In the genomic region with DNA sequence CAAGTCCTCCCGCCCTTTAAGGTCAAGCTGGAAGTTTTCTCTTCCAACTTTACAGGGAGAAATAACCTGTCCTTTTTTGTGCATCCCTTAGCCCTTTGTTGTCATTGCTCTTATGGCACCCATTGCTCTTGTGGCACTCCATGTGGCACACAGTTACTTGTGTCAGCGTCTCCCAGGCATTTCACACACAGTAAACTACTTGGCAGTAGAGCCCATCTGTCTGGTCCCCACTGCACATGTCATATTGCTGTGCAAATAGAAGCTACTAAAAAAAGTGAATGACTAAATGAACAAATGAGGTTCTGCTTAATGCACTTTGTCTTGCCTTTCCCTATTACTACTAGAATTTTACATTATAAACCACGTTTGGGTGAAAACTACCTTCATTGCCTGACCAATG, we compare ENCODE assay signal across 16 cellular contexts.
DNase-seq lines count a peak whose midpoint lies in the region; ATAC-seq, FAIRE-seq and TF ChIP-seq lines count a peak whose summit lies in the region.
"Had no signal": no experiment of that assay in that cellular context is flagged by ENCODE, and none has a peak within 500 bp of the region (broad histone marks: within the 10 kb centered on the region; RNA-seq: fewer than 3 reads in every experiment).

No MANE protein-coding gene starts in this region.

- 0 out of 2 replicates have a peak, but pooled peaks cover 4% of the 10 kb centered on the region for H3F3A ChIP-seq in GM23248 (ENCODE audit: insufficient read depth)

- TF ChIP-seq CTCF in HepG2 (CRISPR knock-in tag; IDR thresholded peaks at IDR 0.05) (no peak), right lobe of liver (IDR thresholded peaks at IDR 0.05) (no peak)

- H3K9me2 ChIP-seq in GM23248 (ENCODE audit: insufficient read depth), result no peaks in the 10 kb centered on the region
- H3K9me2 ChIP-seq: SK-N-SH had no signal

- in situ Hi-C loops in HepG2 (cut with HindIII; ENCODE audit: extremely low pct_ligation_motif_present, low pct_unique_long_range_greater_than_20kb), result no loop called here
- in situ Hi-C loops in GM23248 (cut with MboI), result no loop called here

- peaks cover 21% of the 10 kb centered on the region for H3K4me1 ChIP-seq in HepG2 (ENCODE audit: insufficient read depth, low read length)
- no peaks in the 10 kb centered on the region for H3K4me1 ChIP-seq in right lobe of liver
- no peaks in the 10 kb centered on the region for H3K4me1 ChIP-seq in GM23248 (ENCODE audit: insufficient read depth)

- peak; percentile 52 for ATAC-seq in HepG2
- no peak for ATAC-seq in right lobe of liver
- no peak for ATAC-seq in stimulated activated naive B cell treated with anti-CD40 and anti-IgM and Interleukin-4, amounts not matched to agents 10 μg/mL and 1 μg/mL and 100 μg/mL, for 72 hours (replicated peaks)
- no peak for ATAC-seq in HG03097 (IDR thresholded peaks at IDR 0.05; ENCODE audit: low FRiP score, unreplicated experiment)
- ATAC-seq: Panc1, Right ventricle myocardium inferior had no signal

- peaks cover under 1 to 2% of the 10 kb centered on the region in 2 donors for H3K4me1 Mint-ChIP-seq in stimulated activated naive B cell treated with anti-CD40 and anti-IgM and Interleukin-4, amounts not matched to agents 10 μg/mL and 1 μg/mL and 100 μg/mL, for 72 hours
- H3K4me1 Mint-ChIP-seq: CD14-positive monocyte had no signal

- H3K79me2 ChIP-seq in HepG2 (ENCODE audit: insufficient read depth, low read length) (no peaks in the 10 kb centered on the region), GM23248 (ENCODE audit: insufficient read depth) (no peaks in the 10 kb centered on the region)

- 74% methylated on average over 3 of the region's 3 CpGs for WGBS in HepG2 (ENCODE audit: low lambda C conversion rate)
- 71% methylated on average over 3 of the region's 3 CpGs for WGBS in right lobe of liver (ENCODE audit: insufficient coverage, low coverage, low lambda C conversion rate, missing lambda C conversion rate)
- WGBS in GM23248 (ENCODE audit: low coverage in 1 of 2, low lambda C conversion rate in 2 of 2, missing lambda C conversion rate in 2 of 2), 2 experiments, result 92% methylated on average over 3 of the region's 3 CpGs

- H3K27me3 ChIP-seq in HepG2 (ENCODE audit: control insufficient read depth in 1 of 2, insufficient read depth in 2 of 2, low read length in 2 of 2) (no peaks in the 10 kb centered on the region), right lobe of liver (no peaks in the 10 kb centered on the region), GM23248 (replicated peaks; ENCODE audit: insufficient read depth) (no peaks in the 10 kb centered on the region)

- peak overlapping the region; percentile 7 for H3K27ac ChIP-seq in HepG2 (ENCODE audit: extremely low read length, insufficient read depth, low read length)
- no peak overlapping the region for H3K27ac ChIP-seq in right lobe of liver
- no peak overlapping the region for H3K27ac ChIP-seq in GM23248

- TF ChIP-seq POLR2A in HepG2 (IDR thresholded peaks at IDR 0.05; ENCODE audit: insufficient read depth in 1 of 2, low read depth in 2 of 2, low read length in 2 of 2), result no peak
- TF ChIP-seq POLR2A in right lobe of liver (IDR thresholded peaks at IDR 0.05), result no peak

- TF ChIP-seq EP300 in HepG2 (IDR thresholded peaks at IDR 0.05; ENCODE audit: low read depth in 2 of 2, low read length in 2 of 2), result no peak
- TF ChIP-seq EP300 in HepG2 (CRISPR knock-in tag; IDR thresholded peaks at IDR 0.05; ENCODE audit: borderline replicate concordance), result no peak

- no peak for TF ChIP-seq RAD21 in HepG2 (CRISPR knock-in tag; IDR thresholded peaks at IDR 0.05)

- no peaks in the 10 kb centered on the region for H3K27me3 Mint-ChIP-seq in stimulated activated naive B cell treated with anti-CD40 and anti-IgM and Interleukin-4, amounts not matched to agents 10 μg/mL and 1 μg/mL and 100 μg/mL, for 72 hours

- intact Hi-C loops in HepG2 (cut with micrococcal nuclease; ENCODE audit: unreplicated experiment) (no loop called here), right lobe of liver (cut with DNase I) (no loop called here)

- H3K9me3 Mint-ChIP-seq in stimulated activated naive B cell treated with anti-CD40 and anti-IgM and Interleukin-4, amounts not matched to agents 10 μg/mL and 1 μg/mL and 100 μg/mL, for 72 hours, result no peaks in the 10 kb centered on the region
- H3K9me3 Mint-ChIP-seq: CD14-positive monocyte, H9 had no signal

- H3K27ac Mint-ChIP-seq in stimulated activated naive B cell treated with anti-CD40 and anti-IgM and Interleukin-4, amounts not matched to agents 10 μg/mL and 1 μg/mL and 100 μg/mL, for 72 hours, result peak overlapping the region; percentile 53
- H3K27ac Mint-ChIP-seq: CD14-positive monocyte, H9 had no signal

- H2AFZ ChIP-seq in HepG2 (ENCODE audit: low read length) (no peak overlapping the region), GM23248 (no peak overlapping the region)

- POLR2A ChIA-PET in HepG2 (lab: Yijun Ruan, JAX), result no interaction called here

- H4K20me1 ChIP-seq in HepG2 (ENCODE audit: insufficient read depth, low read length) (no peaks in the 10 kb centered on the region), GM23248 (ENCODE audit: insufficient read depth) (no peaks in the 10 kb centered on the region)

- no peak overlapping the region for H3K4me3 ChIP-seq in HepG2 (replicated peaks in 1 of 3; ENCODE audit: insufficient read depth in 1 of 3, low read depth in 2 of 3, low read length in 3 of 3)
- no peak overlapping the region for H3K4me3 ChIP-seq in right lobe of liver
- no peak overlapping the region for H3K4me3 ChIP-seq in GM23248

- H3K9me3 ChIP-seq in HepG2 (ENCODE audit: low read length) (no peaks in the 10 kb centered on the region), right lobe of liver (no peaks in the 10 kb centered on the region), GM23248 (ENCODE audit: low read depth) (no peaks in the 10 kb centered on the region)
- H3K9me3 ChIP-seq: SK-N-SH had no signal

- H3K4me2 ChIP-seq in HepG2 (ENCODE audit: low read depth, low read length) (peak overlapping the region; percentile 4; the same call in 1 of the 2 replicates), GM23248 (ENCODE audit: unreplicated experiment) (no peak overlapping the region)
- H3K4me2 ChIP-seq: SK-N-SH had no signal

- no peaks in the 10 kb centered on the region for H3K36me3 Mint-ChIP-seq in stimulated activated naive B cell treated with anti-CD40 and anti-IgM and Interleukin-4, amounts not matched to agents 10 μg/mL and 1 μg/mL and 100 μg/mL, for 72 hours
- H3K36me3 Mint-ChIP-seq: CD14-positive monocyte had no signal

- FAIRE-seq in HepG2 (lab: Jason Lieb, UNC) (no peak), islet of Langerhans (lab: Jason Lieb, UNC) (peak; percentile 64)

- DNase-seq in HepG2 (ENCODE audit: low spot score) (no peak), right lobe of liver (no peak), NCI-H524 (lab: John Stamatoyannopoulos, UW) (peak; percentile 25 to 78), GM23248 (no peak)
- no peak for DNase-seq in stimulated activated naive B cell treated with anti-CD40 and anti-IgM and Interleukin-4, amounts not matched to agents 10 μg/mL and 1 μg/mL and 100 μg/mL, for 72 hours
- no peak for DNase-seq in stimulated activated CD4-positive, alpha-beta T cell treated with anti-CD3 and anti-CD28 coated beads, Interleukin-4, amount 100 ng/mL, for 4 hours
- DNase-seq: H9, NCI-H2227 treated with DMSO at 0.1 percent for 48 hours, NCI-H748 treated with DMSO at 0.1 percent for 48 hours, SK-N-SH, T-helper 1 cell had no signal

- BruUV-seq in HepG2 (replicated peaks; lab: Mats Ljungman, UMichigan), result no TSS peak

- H3K9ac ChIP-seq in HepG2 (ENCODE audit: insufficient read depth, low read depth, low read length) (no peak overlapping the region), GM23248 (no peak overlapping the region)
- H3K9ac ChIP-seq: SK-N-SH had no signal

- no peak overlapping the region for H3K4me3 Mint-ChIP-seq in stimulated activated naive B cell treated with anti-CD40 and anti-IgM and Interleukin-4, amounts not matched to agents 10 μg/mL and 1 μg/mL and 100 μg/mL, for 72 hours
- H3K4me3 Mint-ChIP-seq: CD14-positive monocyte, H9 had no signal

- CTCF ChIA-PET in HepG2 (lab: Yijun Ruan, JAX; ENCODE audit: low intra/inter-chr PET ratio, low total read pairs), result no interaction called here

- H3K36me3 ChIP-seq in HepG2 (replicated peaks in 1 of 2; ENCODE audit: control insufficient read depth in 1 of 2, insufficient read depth in 2 of 2, low read length in 2 of 2) (no peaks in the 10 kb centered on the region), right lobe of liver (no peaks in the 10 kb centered on the region), GM23248 (ENCODE audit: low read depth) (no peaks in the 10 kb centered on the region)

TF ChIP-seq in HepG2, 621 proteins besides CTCF, POLR2A, EP300 and RAD21:
- TF ChIP-seq ZFP62 (CRISPR knock-in tag; IDR thresholded peaks at IDR 0.05), result no peak
- TF ChIP-seq LCORL (IDR thresholded peaks at IDR 0.05), result no peak
- TF ChIP-seq LCORL (CRISPR knock-in tag; IDR thresholded peaks at IDR 0.05), result 0 out of 2 replicates have a peak, but pooled peaks have one; percentile 15
- TF ChIP-seq SRSF4 (IDR thresholded peaks at IDR 0.05; ENCODE audit: low read depth, low read length, poor library complexity, severe bottlenecking), result no peak
- TF ChIP-seq ERF (CRISPR knock-in tag; IDR thresholded peaks at IDR 0.05), result 0 out of 2 replicates have a peak, but pooled peaks have one; percentile 5
- TF ChIP-seq, protein P1, sequence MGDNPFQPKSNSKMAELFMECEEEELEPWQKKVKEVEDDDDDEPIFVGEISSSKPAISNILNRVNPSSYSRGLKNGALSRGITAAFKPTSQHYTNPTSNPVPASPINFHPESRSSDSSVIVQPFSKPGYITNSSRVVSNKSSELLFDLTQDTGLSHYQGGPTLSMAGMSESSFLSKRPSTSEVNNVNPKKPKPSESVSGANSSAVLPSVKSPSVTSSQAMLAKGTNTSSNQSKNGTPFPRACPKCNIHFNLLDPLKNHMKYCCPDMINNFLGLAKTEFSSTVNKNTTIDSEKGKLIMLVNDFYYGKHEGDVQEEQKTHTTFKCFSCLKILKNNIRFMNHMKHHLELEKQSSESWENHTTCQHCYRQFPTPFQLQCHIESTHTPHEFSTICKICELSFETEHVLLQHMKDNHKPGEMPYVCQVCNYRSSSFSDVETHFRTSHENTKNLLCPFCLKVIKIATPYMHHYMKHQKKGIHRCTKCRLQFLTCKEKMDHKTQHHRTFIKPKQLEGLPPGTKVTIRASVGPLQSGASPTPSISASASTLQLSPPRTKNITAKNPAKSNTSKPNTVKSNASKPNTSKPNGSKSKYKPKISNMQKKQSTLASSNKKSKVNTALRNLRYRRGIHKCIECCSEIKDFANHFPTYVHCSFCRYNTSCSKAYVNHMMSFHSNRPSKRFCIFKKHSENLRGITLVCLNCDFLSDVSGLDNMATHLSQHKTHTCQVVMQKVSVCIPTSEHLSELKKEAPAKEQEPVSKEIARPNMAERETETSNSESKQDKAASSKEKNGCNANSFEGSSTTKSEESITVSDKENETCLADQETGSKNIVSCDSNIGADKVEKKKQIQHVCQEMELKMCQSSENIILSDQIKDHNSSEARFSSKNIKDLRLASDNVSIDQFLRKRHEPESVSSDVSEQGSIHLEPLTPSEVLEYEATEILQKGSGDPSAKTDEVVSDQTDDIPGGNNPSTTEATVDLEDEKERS (CRISPR knock-in tag; IDR thresholded peaks at IDR 0.05), result 0 out of 2 replicates have a peak, but pooled peaks have one; percentile 39
- no peak for TF ChIP-seq TGIF2 (CRISPR knock-in tag; IDR thresholded peaks at IDR 0.05)
- 0 out of 2 replicates have a peak, but pooled peaks have one; percentile 22 for TF ChIP-seq ZNF780A (CRISPR knock-in tag; IDR thresholded peaks at IDR 0.05)

Comparison
In these comparisons a context has a peak if more than half of its experiments do, and no peak if none do; other contexts are left out.
1. DNase-seq: peak in NCI-H524 (2 of 2); none in HepG2 (single experiment), right lobe of liver (0 of 3), stimulated activated naive B cell treated with anti-CD40 and anti-IgM and Interleukin-4, amounts not matched to agents 10 μg/mL and 1 μg/mL and 100 μg/mL, for 72 hours (single experiment), stimulated activated CD4-positive, alpha-beta T cell treated with anti-CD3 and anti-CD28 coated beads, Interleukin-4, amount 100 ng/mL, for 4 hours (0 of 2) and GM23248 (single experiment).